Comparison of ENCODE assay signal across 20 cellular contexts in genomic region chr1:88061830-88062177, GRCh38.
DNase-seq lines count a peak whose midpoint lies in the region; ATAC-seq and TF ChIP-seq lines count a peak whose summit lies in the region.
"Had no signal": no experiment of that assay in that cellular context is flagged by ENCODE, and none has a peak within 500 bp of the region (broad histone marks: within the 10 kb centered on the region; RNA-seq: fewer than 3 reads in every experiment).

No MANE protein-coding gene starts in this region.

- intact Hi-C loops in lower lobe of right lung (cut with DNase I) = no loop called here

- H3K4me3 ChIP-seq in AG10803 (ENCODE audit: low read length) = no peak overlapping the region
- H3K4me3 ChIP-seq in Loucy (ENCODE audit: low read length, poor library complexity, severe bottlenecking) = no peak overlapping the region
- no peak overlapping the region for H3K4me3 ChIP-seq in astrocyte of the spinal cord (ENCODE audit: low read depth, low read length)
- no peak overlapping the region for H3K4me3 ChIP-seq in lower lobe of right lung
- H3K4me3 ChIP-seq: right atrium auricular region, stomach, upper lobe of left lung had no signal

- no peaks in the 10 kb centered on the region for H3K9me2 ChIP-seq in Loucy (replicated peaks; ENCODE audit: low read depth, low read length)

- no peak overlapping the region for H3K27ac ChIP-seq in lower lobe of right lung
- H3K27ac ChIP-seq: right atrium auricular region, stomach, upper lobe of left lung had no signal

- H3K9me3 ChIP-seq in Loucy (ENCODE audit: insufficient read depth, low read depth, low read length) (no peaks in the 10 kb centered on the region), lower lobe of right lung (no peaks in the 10 kb centered on the region)
- H3K9me3 ChIP-seq: right atrium auricular region, stomach, upper lobe of left lung had no signal

- H3K4me2 ChIP-seq in Loucy (ENCODE audit: low read depth, low read length, poor library complexity, severe bottlenecking) = no peak overlapping the region

- no peaks in the 10 kb centered on the region for H3K79me2 ChIP-seq in Loucy (ENCODE audit: insufficient read depth, low read length)

- in situ Hi-C loops in astrocyte of the spinal cord (cut with HindIII; ENCODE audit: low sequenced_read_pairs) = no loop called here

- H3K4me1 ChIP-seq in Loucy (ENCODE audit: insufficient read depth, low read length, poor library complexity, severe bottlenecking) (no peaks in the 10 kb centered on the region), lower lobe of right lung (no peaks in the 10 kb centered on the region)
- H3K4me1 ChIP-seq: right atrium auricular region, upper lobe of left lung had no signal

- DNase-seq in AG10803 (ENCODE audit: low read depth) = peak; percentile 3
- DNase-seq in astrocyte of the spinal cord (ENCODE audit: low read depth, low spot score) = peak; percentile 9
- DNase-seq in lower lobe of right lung = no peak
- no peak for DNase-seq in NCI-H1694 treated with DMSO at 0.1 percent for 48 hours (lab: John Stamatoyannopoulos, UW)
- DNase-seq in NCI-H2107 (lab: John Stamatoyannopoulos, UW) = no peak
- DNase-seq: activated CD8-positive, alpha-beta memory T cell treated with anti-CD3 and anti-CD28 coated beads, Interleukin-2, amount 10 ng/mL, durations not matched to agents 7 days and 5 days; activated naive CD4-positive, alpha-beta T cell treated with anti-CD3 and anti-CD28 coated beads, Interleukin-2, amount 50 U/mL, for 16 hours; effector CD8-positive, alpha-beta T cell; GOT3; naive thymus-derived CD4-positive, alpha-beta T cell; NCI-H1436 treated with DMSO at 0.1 percent for 48 hours; NCI-H2171 had no signal

- TF ChIP-seq CTCF in AG10803 (conservative IDR thresholded peaks at IDR 0.05; ENCODE audit: low read length) (no peak), Loucy (conservative IDR thresholded peaks at IDR 0.05; ENCODE audit: low read length) (0 out of 2 replicates have a peak, but pooled peaks have one; percentile 3), astrocyte of the spinal cord (IDR thresholded peaks at IDR 0.05; ENCODE audit: low read depth, low read length) (no peak), lower lobe of right lung (IDR thresholded peaks at IDR 0.05) (peak; percentile 3)

- no peaks in the 10 kb centered on the region for H3K4me1 Mint-ChIP-seq in activated T-helper 17 cell treated with anti-CD3 and anti-CD28 coated beads, Interleukin-2, amount 50 U/mL, for 72 hours
- H3K4me1 Mint-ChIP-seq: activated CD4-positive, alpha-beta T cell treated with anti-CD3 and anti-CD28 coated beads, Interleukin-2, amount 10 ng/mL, durations not matched to agents 24 days and 14 days; activated CD8-positive, alpha-beta memory T cell treated with anti-CD3 and anti-CD28 coated beads, Interleukin-2, amount 10 ng/mL, durations not matched to agents 7 days and 5 days; central memory CD8-positive, alpha-beta T cell; naive thymus-derived CD4-positive, alpha-beta T cell had no signal

- no peak overlapping the region for H3K9ac ChIP-seq in Loucy (ENCODE audit: low read depth, low read length, poor library complexity, severe bottlenecking)

- no peaks in the 10 kb centered on the region for H3K27me3 Mint-ChIP-seq in activated T-helper 17 cell treated with anti-CD3 and anti-CD28 coated beads, Interleukin-2, amount 50 U/mL, for 72 hours
- H3K27me3 Mint-ChIP-seq: activated CD4-positive, alpha-beta T cell treated with anti-CD3 and anti-CD28 coated beads, Interleukin-2, amount 10 ng/mL, durations not matched to agents 24 days and 14 days; central memory CD8-positive, alpha-beta T cell had no signal

- ATAC-seq in lower lobe of right lung = no peak
- no peak for ATAC-seq in activated T-helper 17 cell treated with anti-CD3 and anti-CD28 coated beads, Interleukin-2, amount 50 U/mL, for 72 hours (replicated peaks)
- ATAC-seq in HG02798 (IDR thresholded peaks at IDR 0.05; ENCODE audit: poor library complexity, unreplicated experiment) = no peak
- ATAC-seq: activated CD8-positive, alpha-beta memory T cell treated with anti-CD3 and anti-CD28 coated beads, Interleukin-2, amount 10 ng/mL, durations not matched to agents 7 days and 5 days; naive thymus-derived CD4-positive, alpha-beta T cell had no signal

- H3F3A ChIP-seq in Loucy (ENCODE audit: low read depth) = no peaks in the 10 kb centered on the region

- H3K27me3 ChIP-seq in Loucy (ENCODE audit: insufficient read depth, low read length, poor library complexity, severe bottlenecking) = no peaks in the 10 kb centered on the region
- H3K27me3 ChIP-seq in lower lobe of right lung (ENCODE audit: low read depth) = no peaks in the 10 kb centered on the region
- H3K27me3 ChIP-seq: right atrium auricular region, stomach, upper lobe of left lung had no signal

- H3K27ac Mint-ChIP-seq in activated T-helper 17 cell treated with anti-CD3 and anti-CD28 coated beads, Interleukin-2, amount 50 U/mL, for 72 hours = no peak overlapping the region
- H3K27ac Mint-ChIP-seq: activated CD4-positive, alpha-beta T cell treated with anti-CD3 and anti-CD28 coated beads, Interleukin-2, amount 10 ng/mL, durations not matched to agents 24 days and 14 days; activated CD8-positive, alpha-beta memory T cell treated with anti-CD3 and anti-CD28 coated beads, Interleukin-2, amount 10 ng/mL, durations not matched to agents 7 days and 5 days; naive thymus-derived CD4-positive, alpha-beta T cell had no signal

- no peaks in the 10 kb centered on the region for H4K20me1 ChIP-seq in Loucy (ENCODE audit: insufficient read depth, low read length, poor library complexity, severe bottlenecking)

- H3K36me3 Mint-ChIP-seq in activated T-helper 17 cell treated with anti-CD3 and anti-CD28 coated beads, Interleukin-2, amount 50 U/mL, for 72 hours (ENCODE audit: low read depth) = no peaks in the 10 kb centered on the region
- H3K36me3 Mint-ChIP-seq: activated CD8-positive, alpha-beta memory T cell treated with anti-CD3 and anti-CD28 coated beads, Interleukin-2, amount 10 ng/mL, durations not matched to agents 7 days and 5 days; naive thymus-derived CD4-positive, alpha-beta T cell had no signal

- no peaks in the 10 kb centered on the region for H3K36me3 ChIP-seq in Loucy (ENCODE audit: insufficient read depth, low read length)
- no peaks in the 10 kb centered on the region for H3K36me3 ChIP-seq in lower lobe of right lung
- H3K36me3 ChIP-seq: right atrium auricular region, stomach, upper lobe of left lung had no signal

- H3K9me3 Mint-ChIP-seq in activated T-helper 17 cell treated with anti-CD3 and anti-CD28 coated beads, Interleukin-2, amount 50 U/mL, for 72 hours = no peaks in the 10 kb centered on the region
- H3K9me3 Mint-ChIP-seq: activated CD4-positive, alpha-beta T cell treated with anti-CD3 and anti-CD28 coated beads, Interleukin-2, amount 10 ng/mL, durations not matched to agents 24 days and 14 days; central memory CD8-positive, alpha-beta T cell; naive thymus-derived CD4-positive, alpha-beta T cell had no signal

- H3K4me3 Mint-ChIP-seq in activated T-helper 17 cell treated with anti-CD3 and anti-CD28 coated beads, Interleukin-2, amount 50 U/mL, for 72 hours = no peak overlapping the region
- H3K4me3 Mint-ChIP-seq: activated CD4-positive, alpha-beta T cell treated with anti-CD3 and anti-CD28 coated beads, Interleukin-2, amount 10 ng/mL, durations not matched to agents 24 days and 14 days; activated CD8-positive, alpha-beta memory T cell treated with anti-CD3 and anti-CD28 coated beads, Interleukin-2, amount 10 ng/mL, durations not matched to agents 7 days and 5 days; central memory CD8-positive, alpha-beta T cell; naive thymus-derived CD4-positive, alpha-beta T cell had no signal

- no peak overlapping the region for H2AFZ ChIP-seq in Loucy (ENCODE audit: low read length)

Comparison
In these comparisons a context has a peak if more than half of its experiments do, and no peak if none do; other contexts are left out.
1. DNase-seq: peak in AG10803 (single experiment) and astrocyte of the spinal cord (single experiment); none in lower lobe of right lung (single experiment), NCI-H1694 treated with DMSO at 0.1 percent for 48 hours (single experiment) and NCI-H2107 (single experiment).
2. CTCF ChIP-seq: peak in Loucy (single experiment) and lower lobe of right lung (single experiment); none in AG10803 (single experiment) and astrocyte of the spinal cord (single experiment).